In genomic region chr3:111895079-111895478, GRCh38 we compare ENCODE assay signal across 9 cellular contexts. TPM values are rescaled to one million over a fixed set of nuclear protein-coding genes. Genes with fewer than 3 reads are reported as not detected.
DNase-seq lines count a peak whose midpoint lies in the region; ATAC-seq and TF ChIP-seq lines count a peak whose summit lies in the region.
"Had no signal": no experiment of that assay in that cellular context is flagged by ENCODE, and none has a peak within 500 bp of the region (broad histone marks: within the 10 kb centered on the region; RNA-seq: fewer than 3 reads in every experiment).

No MANE protein-coding gene starts in this region.

- H3K4me1 Mint-ChIP-seq in chondrocyte (ENCODE audit: low read depth): peaks cover 13% of the 10 kb centered on the region

- no peaks in the 10 kb centered on the region for H3K27me3 ChIP-seq in gastrocnemius medialis
- no peaks in the 10 kb centered on the region for H3K27me3 ChIP-seq in aorta (ENCODE audit: control insufficient read depth in 1 of 2, insufficient read depth in 2 of 2, low read length in 1 of 2)

- ATAC-seq in gastrocnemius medialis (peak; percentile 60 to 76), HG03571 (IDR thresholded peaks at IDR 0.05; ENCODE audit: unreplicated experiment) (no peak), HG02870 (IDR thresholded peaks at IDR 0.05; ENCODE audit: unreplicated experiment) (no peak), aorta (ENCODE audit: low FRiP score) (no peak)

- 33% methylated on average over 1 of the region's 1 CpG for WGBS in aorta, 2 donors

- H3K27ac Mint-ChIP-seq in chondrocyte (ENCODE audit: unreplicated experiment): no peak overlapping the region
- H3K27ac Mint-ChIP-seq: dendritic cell treated with granulocyte-macrophage colony-stimulating factor and Interleukin-4, amounts not matched to agents 40 ng/mL and 50 ng/mL, for 4 days had no signal

- TF ChIP-seq CTCF in chondrocyte (IDR thresholded peaks at IDR 0.05): peak; percentile 71
- peak in 4 of 5 experiments; percentile 24 to 53 (median 42) for TF ChIP-seq CTCF in gastrocnemius medialis (IDR thresholded peaks at IDR 0.05 in 4 of 5, conservative IDR thresholded peaks at IDR 0.05 in 1 of 5)

- H3K9me3 Mint-ChIP-seq in chondrocyte (ENCODE audit: low read depth): peaks cover 11% of the 10 kb centered on the region
- H3K9me3 Mint-ChIP-seq: dendritic cell treated with granulocyte-macrophage colony-stimulating factor and Interleukin-4, amounts not matched to agents 40 ng/mL and 50 ng/mL, for 4 days had no signal

- in situ Hi-C loops in gastrocnemius medialis (cut with MboI; ENCODE audit: low sequenced_read_pairs in 4 of 4): loop anchor here in 1 of 4 donors (10.0 kb wide), 1 partner anchor 70 kb away; no protein-coding TSS in a partner anchor

- no peaks in the 10 kb centered on the region for H3K4me1 ChIP-seq in gastrocnemius medialis
- H3K4me1 ChIP-seq in aorta (ENCODE audit: control insufficient read depth in 1 of 2, insufficient read depth in 2 of 2, low read length in 2 of 2): peaks cover 0 to 14% of the 10 kb centered on the region in 2 donors

- no peaks in the 10 kb centered on the region for H3K27me3 Mint-ChIP-seq in chondrocyte (ENCODE audit: low read depth)
- H3K27me3 Mint-ChIP-seq: dendritic cell treated with granulocyte-macrophage colony-stimulating factor and Interleukin-4, amounts not matched to agents 40 ng/mL and 50 ng/mL, for 4 days had no signal

- DNase-seq in NCI-H510A treated with DMSO at 0.1 percent for 48 hours (lab: John Stamatoyannopoulos, UW) (peak; percentile 8), NCI-H510A (lab: John Stamatoyannopoulos, UW) (no peak), NCI-H2107 treated with DMSO at 0.1 percent for 48 hours (lab: John Stamatoyannopoulos, UW; ENCODE audit: unreplicated experiment) (peak; percentile 87), chondrocyte (ENCODE audit: low spot score) (no peak), gastrocnemius medialis (no peak), aorta (no peak)

- no peaks in the 10 kb centered on the region for H3K36me3 ChIP-seq in gastrocnemius medialis
- no peaks in the 10 kb centered on the region for H3K36me3 ChIP-seq in aorta (ENCODE audit: control insufficient read depth in 1 of 2, insufficient read depth in 2 of 2, low read length in 1 of 2)

- peaks cover 17% of the 10 kb centered on the region for H3K36me3 Mint-ChIP-seq in chondrocyte (ENCODE audit: low read depth)

- intact Hi-C loops in gastrocnemius medialis (cut with DNase I; ENCODE audit: low total_unique reads): loop anchor here (1.0 kb wide), 1 partner anchor 72 kb away; no protein-coding TSS in a partner anchor
- intact Hi-C loops in aorta (cut with DNase I): no loop called here

- no peak for TF ChIP-seq POLR2A in gastrocnemius medialis (IDR thresholded peaks at IDR 0.05)

- H3K9me3 ChIP-seq in gastrocnemius medialis: no peaks in the 10 kb centered on the region
- no peaks in the 10 kb centered on the region for H3K9me3 ChIP-seq in aorta (ENCODE audit: control insufficient read depth, low read length)

- H3K4me3 ChIP-seq in gastrocnemius medialis (no peak overlapping the region), aorta (ENCODE audit: low read length in 2 of 2) (no peak overlapping the region)

- H3K4me3 Mint-ChIP-seq in chondrocyte (ENCODE audit: unreplicated experiment): no peak overlapping the region
- H3K4me3 Mint-ChIP-seq: dendritic cell treated with granulocyte-macrophage colony-stimulating factor and Interleukin-4, amounts not matched to agents 40 ng/mL and 50 ng/mL, for 4 days had no signal

- H3K27ac ChIP-seq in gastrocnemius medialis (no peak overlapping the region), aorta (ENCODE audit: low read depth in 1 of 2, low read length in 2 of 2) (no peak overlapping the region)

RNA-seq across cellular contexts. Expression of gene PHLDB2, which starts 36.0 kb away (rescaled TPM):
- total RNA-seq in chondrocyte (70.3 to 138 TPM (median 133 TPM) in 3 replicates), gastrocnemius medialis (1 to 10 TPM; 3.0 to 7.2 (median 4.0) TPM), aorta (100 to 1,000 TPM; 166 to 175 TPM)
- polyA plus RNA-seq in aorta: 10 to 100 TPM; 25.9 to 58.4 TPM

Comparison
In these comparisons a context has a peak if more than half of its experiments do, and no peak if none do; other contexts are left out.
1. DNase-seq: peak in NCI-H510A treated with DMSO at 0.1 percent for 48 hours (single experiment) and NCI-H2107 treated with DMSO at 0.1 percent for 48 hours (single experiment); none in NCI-H510A (single experiment), chondrocyte (single experiment), gastrocnemius medialis (0 of 2) and aorta (0 of 2).
2. ATAC-seq: peak in gastrocnemius medialis (2 of 2); none in HG03571 (single experiment), HG02870 (single experiment) and aorta (single experiment).